11 cellular contexts compared by ENCODE assay signal in genomic region chr17:57874058-57874419, GRCh38. TPM values are rescaled to one million over a fixed set of nuclear protein-coding genes. Genes with fewer than 3 reads are reported as not detected.
DNase-seq lines count a peak whose midpoint lies in the region; ATAC-seq and TF ChIP-seq lines count a peak whose summit lies in the region.
"Had no signal": no experiment of that assay in that cellular context is flagged by ENCODE, and none has a peak within 500 bp of the region (broad histone marks: within the 10 kb centered on the region; RNA-seq: fewer than 3 reads in every experiment).

No MANE protein-coding gene starts in this region.

- no peaks in the 10 kb centered on the region for H3K27me3 ChIP-seq in heart left ventricle
- no peaks in the 10 kb centered on the region for H3K27me3 ChIP-seq in mucosa of rectum (ENCODE audit: control insufficient read depth in 2 of 2, insufficient read depth in 2 of 2, low read length in 2 of 2)
- no peaks in the 10 kb centered on the region for H3K27me3 ChIP-seq in upper lobe of left lung
- H3K27me3 ChIP-seq: foreskin keratinocyte had no signal

- no peak overlapping the region for H3K9ac ChIP-seq in mucosa of rectum (ENCODE audit: low read depth in 1 of 2, low read length in 2 of 2)

- DNase-seq in heart left ventricle, result no peak
- DNase-seq in cardiac septum (ENCODE audit: low spot score), result no peak
- DNase-seq in caudate nucleus (lab: John Stamatoyannopoulos, UW), result no peak
- no peak for DNase-seq in upper lobe of left lung
- DNase-seq in ACHN, result no peak
- DNase-seq in NCI-H2081 (lab: John Stamatoyannopoulos, UW), result no peak
- no peak for DNase-seq in COR-L47 (lab: John Stamatoyannopoulos, UW)
- DNase-seq: activated gamma-delta T cell treated with Interleukin-2 at 50 U/mL for 16 hours, foreskin keratinocyte, T-helper 1 cell had no signal

- no peak for ATAC-seq in heart left ventricle
- ATAC-seq in upper lobe of left lung (ENCODE audit: low FRiP score in 2 of 2), result no peak
- ATAC-seq: foreskin keratinocyte had no signal

- H3K4me1 ChIP-seq in heart left ventricle (peaks cover 15 to 79% (median 58%) of the 10 kb centered on the region in 12 donors), mucosa of rectum (ENCODE audit: control insufficient read depth in 2 of 2, insufficient read depth in 2 of 2, low read length in 2 of 2) (peaks cover 15 to 24% of the 10 kb centered on the region in 2 donors), upper lobe of left lung (peaks cover 35 to 47% (median 43%) of the 10 kb centered on the region in 4 donors)

- intact Hi-C loops in heart left ventricle (cut with DNase I) (loop anchor here in 3 of 10 donors (1.0 to 2.0 kb wide), 3 partner anchors 15 to 19 kb away; no protein-coding TSS in a partner anchor), cardiac septum (cut with DNase I) (no loop called here)

- no peak for TF ChIP-seq POLR2A in heart left ventricle (IDR thresholded peaks at IDR 0.05)
- TF ChIP-seq POLR2A in upper lobe of left lung (IDR thresholded peaks at IDR 0.05), result no peak

- H3K9me3 ChIP-seq in heart left ventricle, result no peaks in the 10 kb centered on the region
- H3K9me3 ChIP-seq in mucosa of rectum (ENCODE audit: control insufficient read depth in 2 of 2, low read length in 2 of 2), result no peaks in the 10 kb centered on the region
- H3K9me3 ChIP-seq in upper lobe of left lung, result no peaks in the 10 kb centered on the region

- H3K4me3 ChIP-seq in heart left ventricle (peak overlapping the region in 9 of 12 donors; percentile 6 to 39 (median 29)), mucosa of rectum (ENCODE audit: low read length in 2 of 2) (no peak overlapping the region), upper lobe of left lung (peak overlapping the region in 2 of 4 donors; percentile 10 to 28)

- H3K36me3 ChIP-seq in heart left ventricle (peaks cover 0 to 75% (median 50%) of the 10 kb centered on the region in 9 donors), mucosa of rectum (ENCODE audit: control insufficient read depth in 2 of 2, insufficient read depth in 2 of 2, low read length in 2 of 2) (peaks cover 13 to 19% of the 10 kb centered on the region in 2 donors), upper lobe of left lung (peaks cover 7 to 47% (median 34%) of the 10 kb centered on the region in 4 donors)

- WGBS in heart left ventricle, 4 donors, result 28 to 41% (median 33%) methylated on average over 4 to 7 of the region's 7 CpGs
- 44 to 47% methylated on average over 7 of the region's 7 CpGs for WGBS in upper lobe of left lung, 2 donors

- in situ Hi-C loops in ACHN (cut with HindIII; ENCODE audit: low pct_ligation_motif_present, low pct_unique_long_range_greater_than_20kb, low sequenced_read_pairs), result no loop called here

- H3K27ac ChIP-seq in heart left ventricle, result peak overlapping the region in 11 of 12 donors; percentile 78 to 93 (median 86)
- peak overlapping the region; percentile 96 for H3K27ac ChIP-seq in caudate nucleus (ENCODE audit: low read depth, low read length)
- peak overlapping the region; percentile 66 to 80 for H3K27ac ChIP-seq in mucosa of rectum (ENCODE audit: low read depth in 2 of 2, low read length in 2 of 2)
- H3K27ac ChIP-seq in upper lobe of left lung, result peak overlapping the region; percentile 78 to 81 (median 80)
- H3K27ac ChIP-seq: foreskin keratinocyte had no signal

- TF ChIP-seq EP300 in upper lobe of left lung (IDR thresholded peaks at IDR 0.05), result no peak

- TF ChIP-seq CTCF in heart left ventricle (IDR thresholded peaks at IDR 0.05) (no peak), upper lobe of left lung (IDR thresholded peaks at IDR 0.05) (no peak)

RNA-seq across cellular contexts. Expression of gene MRPS23, which starts 24.2 kb away (rescaled TPM):
- total RNA-seq in heart left ventricle (10 to 100 TPM; 44.6 to 99.3 (median 71.8) TPM), cardiac septum (59.6 TPM), upper lobe of left lung (10 to 100 TPM; 11.4 to 50.6 (median 19.1) TPM)
- 100 to 1,000 TPM in 1 of 2 donors, 10 to 100 TPM in 1; 23.9 to 207 TPM for polyA plus RNA-seq in heart left ventricle

Comparison
In these comparisons a context has a peak if more than half of its experiments do, and no peak if none do; other contexts are left out.
1. H3K4me3 ChIP-seq: peak in heart left ventricle (9 of 12); none in mucosa of rectum (0 of 2).
2. Peak in every context shown above with its lines, with median percentiles within 50 percentile points of each other: H3K27ac ChIP-seq.